ENCODE assay signal across 8 cellular contexts in the genomic region with DNA sequence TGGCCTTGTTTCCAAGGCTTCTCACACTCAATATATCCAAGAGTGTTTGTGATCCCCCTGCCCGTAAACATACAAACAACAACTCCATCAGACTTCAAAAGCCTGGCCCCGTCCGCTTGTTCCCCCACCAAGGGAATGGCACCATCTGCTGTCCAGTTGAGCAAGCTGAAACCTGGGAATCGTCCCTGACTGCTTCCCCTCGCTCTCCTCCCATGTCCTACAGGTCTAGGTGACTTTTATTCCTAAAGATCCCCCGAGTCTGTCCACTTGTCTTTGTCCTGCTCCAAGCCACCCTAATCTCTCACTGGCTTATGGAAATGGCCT. TPM values are rescaled to one million over a fixed set of nuclear protein-coding genes. Genes with fewer than 3 reads are reported as not detected.
DNase-seq lines count a peak whose midpoint lies in the region; ATAC-seq and TF ChIP-seq lines count a peak whose summit lies in the region.

No MANE protein-coding gene starts in this region.

- no peaks in the 10 kb centered on the region for H3K27me3 Mint-ChIP-seq in neural progenitor cell (ENCODE audit: insufficient read depth, low read depth)

- no peaks in the 10 kb centered on the region for H4K20me1 ChIP-seq in neural progenitor cell (ENCODE audit: low read depth)

- no peaks in the 10 kb centered on the region for H3K36me3 Mint-ChIP-seq in neural progenitor cell

- ATAC-seq in HG02678 (IDR thresholded peaks at IDR 0.05; ENCODE audit: unreplicated experiment) (no peak), HG02938 (IDR thresholded peaks at IDR 0.05; ENCODE audit: unreplicated experiment) (no peak), HG03196 (IDR thresholded peaks at IDR 0.05; ENCODE audit: unreplicated experiment) (no peak)

- TF ChIP-seq CTCF in neural progenitor cell (IDR thresholded peaks at IDR 0.05), result peak; percentile 89

- H3F3A ChIP-seq in neural progenitor cell (ENCODE audit: low read depth), result no peaks in the 10 kb centered on the region

- H3K27me3 ChIP-seq in neural progenitor cell, result no peaks in the 10 kb centered on the region

- DNase-seq in DMS53 (lab: John Stamatoyannopoulos, UW) (peak; percentile 73), LoVo (ENCODE audit: low spot score) (peak; percentile 30), dermis microvascular lymphatic vessel endothelial cell (ENCODE audit: low read depth in 2 of 2) (peak; percentile 48 to 61), neural progenitor cell (ENCODE audit: low spot score) (peak; percentile 88), hepatic stellate cell (ENCODE audit: low spot score) (no peak)

- no peaks in the 10 kb centered on the region for H3K4me1 Mint-ChIP-seq in neural progenitor cell

- no peaks in the 10 kb centered on the region for H3K79me2 ChIP-seq in neural progenitor cell (ENCODE audit: low read depth)

- H2AFZ ChIP-seq in neural progenitor cell (replicated peaks), result peak overlapping the region; percentile 64

- no peaks in the 10 kb centered on the region for H3K9me3 ChIP-seq in neural progenitor cell (ENCODE audit: low read depth)

- H3K36me3 ChIP-seq in neural progenitor cell, result no peaks in the 10 kb centered on the region

- no peaks in the 10 kb centered on the region for H3K4me1 ChIP-seq in neural progenitor cell

- no peak overlapping the region for H3K4me2 ChIP-seq in neural progenitor cell

- no peak overlapping the region for H3K27ac ChIP-seq in neural progenitor cell

- no peak overlapping the region for H3K4me3 Mint-ChIP-seq in neural progenitor cell

- peaks cover 9% of the 10 kb centered on the region for H3K9me3 Mint-ChIP-seq in neural progenitor cell

- no peak overlapping the region for H3K9ac ChIP-seq in neural progenitor cell

- H3K27ac Mint-ChIP-seq in neural progenitor cell, result no peak overlapping the region

- no peak overlapping the region for H3K4me3 ChIP-seq in neural progenitor cell

RNA-seq across cellular contexts. Expression of a gene that starts 27.9 kb away (rescaled TPM):
- total RNA-seq in dermis microvascular lymphatic vessel endothelial cell, result 62.6 and 87.6 TPM in 2 replicates
- total RNA-seq in neural progenitor cell (ENCODE audit: low replicate concordance), result 8.6 and 10.1 TPM in 2 replicates
